In the genomic region with DNA sequence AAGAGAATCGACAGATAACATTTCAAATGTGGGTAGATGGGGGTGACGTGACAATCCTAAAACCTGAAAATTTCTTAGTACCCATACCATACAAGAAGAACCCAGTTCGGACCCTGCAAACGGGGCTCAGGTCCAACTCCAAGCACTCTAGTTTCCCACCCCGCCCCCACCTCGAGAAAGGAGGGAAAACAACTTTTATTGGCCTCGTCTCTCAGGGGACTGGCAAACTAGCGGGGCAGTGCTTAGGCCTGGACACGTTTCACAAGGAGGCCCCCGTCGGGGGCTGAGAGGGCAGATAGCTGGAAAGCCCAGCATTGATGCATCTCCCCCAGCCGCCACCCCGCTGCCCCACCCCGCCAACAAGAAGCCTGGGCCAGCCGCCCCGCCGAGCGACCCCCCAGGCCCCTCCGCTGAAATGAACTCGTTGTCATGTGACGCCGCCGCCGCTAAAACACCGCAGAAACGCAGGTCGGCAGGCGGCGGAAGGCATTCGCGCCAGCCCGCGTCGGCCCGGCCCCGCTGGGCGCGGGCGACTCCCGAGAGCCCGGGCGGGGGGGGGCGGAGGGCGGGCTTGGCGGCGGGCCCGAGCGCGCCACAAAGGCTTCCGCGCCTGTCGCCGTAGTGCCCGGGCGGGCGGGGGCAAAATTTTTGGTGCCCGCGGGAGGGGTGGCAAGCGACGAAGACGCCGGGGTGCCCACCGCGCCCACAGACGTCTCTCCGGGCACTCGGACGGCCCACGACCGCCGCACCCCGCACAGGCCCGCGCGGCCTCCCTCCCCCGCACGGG, we compare ENCODE assay signal across 1 cellular context.
TF ChIP-seq lines count a peak whose summit lies in the region.

No MANE protein-coding gene starts in this region.

TF ChIP-seq in K562, 482 proteins besides CTCF, POLR2A, EP300 and RAD21 (continued from another document and continues in another):
- TF ChIP-seq, protein P1, sequence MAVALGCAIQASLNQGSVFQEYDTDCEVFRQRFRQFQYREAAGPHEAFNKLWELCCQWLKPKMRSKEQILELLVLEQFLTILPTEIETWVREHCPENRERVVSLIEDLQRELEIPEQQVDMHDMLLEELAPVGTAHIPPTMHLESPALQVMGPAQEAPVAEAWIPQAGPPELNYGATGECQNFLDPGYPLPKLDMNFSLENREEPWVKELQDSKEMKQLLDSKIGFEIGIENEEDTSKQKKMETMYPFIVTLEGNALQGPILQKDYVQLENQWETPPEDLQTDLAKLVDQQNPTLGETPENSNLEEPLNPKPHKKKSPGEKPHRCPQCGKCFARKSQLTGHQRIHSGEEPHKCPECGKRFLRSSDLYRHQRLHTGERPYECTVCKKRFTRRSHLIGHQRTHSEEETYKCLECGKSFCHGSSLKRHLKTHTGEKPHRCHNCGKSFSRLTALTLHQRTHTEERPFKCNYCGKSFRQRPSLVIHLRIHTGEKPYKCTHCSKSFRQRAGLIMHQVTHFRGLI (CRISPR knock-in tag; IDR thresholded peaks at IDR 0.05): no peak
- TF ChIP-seq E2F3 (CRISPR knock-in tag; IDR thresholded peaks at IDR 0.05): no peak
- TF ChIP-seq ZBTB1 (CRISPR knock-in tag; IDR thresholded peaks at IDR 0.05; ENCODE audit: borderline replicate concordance, low read depth): no peak
- 0 out of 2 replicates have a peak, but pooled peaks have one; percentile 59 for TF ChIP-seq RB1 (IDR thresholded peaks at IDR 0.05; ENCODE audit: low read depth)
- TF ChIP-seq PHB (CRISPR knock-in tag; IDR thresholded peaks at IDR 0.05): no peak
- peak; percentile 13 for TF ChIP-seq TAF9B (IDR thresholded peaks at IDR 0.05; ENCODE audit: partially characterized antibody)
- TF ChIP-seq SRSF3 (IDR thresholded peaks at IDR 0.05; ENCODE audit: insufficient read depth, low read length): no peak
- TF ChIP-seq MGA (IDR thresholded peaks at IDR 0.05): peak; percentile 75
- TF ChIP-seq, protein P2, sequence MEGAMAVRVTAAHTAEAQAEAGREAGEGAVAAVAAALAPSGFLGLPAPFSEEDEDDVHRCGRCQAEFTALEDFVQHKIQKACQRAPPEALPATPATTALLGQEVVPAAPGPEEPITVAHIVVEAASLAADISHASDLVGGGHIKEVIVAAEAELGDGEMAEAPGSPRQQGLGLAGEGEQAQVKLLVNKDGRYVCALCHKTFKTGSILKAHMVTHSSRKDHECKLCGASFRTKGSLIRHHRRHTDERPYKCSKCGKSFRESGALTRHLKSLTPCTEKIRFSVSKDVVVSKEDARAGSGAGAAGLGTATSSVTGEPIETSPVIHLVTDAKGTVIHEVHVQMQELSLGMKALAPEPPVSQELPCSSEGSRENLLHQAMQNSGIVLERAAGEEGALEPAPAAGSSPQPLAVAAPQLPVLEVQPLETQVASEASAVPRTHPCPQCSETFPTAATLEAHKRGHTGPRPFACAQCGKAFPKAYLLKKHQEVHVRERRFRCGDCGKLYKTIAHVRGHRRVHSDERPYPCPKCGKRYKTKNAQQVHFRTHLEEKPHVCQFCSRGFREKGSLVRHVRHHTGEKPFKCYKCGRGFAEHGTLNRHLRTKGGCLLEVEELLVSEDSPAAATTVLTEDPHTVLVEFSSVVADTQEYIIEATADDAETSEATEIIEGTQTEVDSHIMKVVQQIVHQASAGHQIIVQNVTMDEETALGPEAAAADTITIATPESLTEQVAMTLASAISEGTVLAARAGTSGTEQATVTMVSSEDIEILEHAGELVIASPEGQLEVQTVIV (CRISPR knock-in tag; IDR thresholded peaks at IDR 0.05; ENCODE audit: borderline replicate concordance): no peak
- TF ChIP-seq NCOR1 (IDR thresholded peaks at IDR 0.05): no peak
- TF ChIP-seq RHOXF2B (CRISPR knock-in tag; conservative IDR thresholded peaks at IDR 0.05): no peak
- TF ChIP-seq ZSCAN29 (IDR thresholded peaks at IDR 0.05): no peak
- TF ChIP-seq ZFX (CRISPR knock-in tag; IDR thresholded peaks at IDR 0.05): peak; percentile 75
- no peak for TF ChIP-seq ESRRB (CRISPR knock-in tag; IDR thresholded peaks at IDR 0.05; ENCODE audit: borderline replicate concordance)
- no peak for TF ChIP-seq NCOA2 (IDR thresholded peaks at IDR 0.05; ENCODE audit: partially characterized antibody in 2 of 2)
- no peak for TF ChIP-seq ZNF644 (tag; IDR thresholded peaks at IDR 0.05; ENCODE audit: low read depth)
- TF ChIP-seq TCF7L2 (IDR thresholded peaks at IDR 0.05; ENCODE audit: low read depth, low read length): no peak
- TF ChIP-seq ZNF436 (CRISPR knock-in tag; IDR thresholded peaks at IDR 0.05): no peak
- TF ChIP-seq ZNF224 (CRISPR knock-in tag; IDR thresholded peaks at IDR 0.05): no peak
- TF ChIP-seq ATF7 (IDR thresholded peaks at IDR 0.05): no peak
- no peak for TF ChIP-seq TAF15 (IDR thresholded peaks at IDR 0.05; ENCODE audit: low read depth, low read length)
- TF ChIP-seq, protein P3, sequence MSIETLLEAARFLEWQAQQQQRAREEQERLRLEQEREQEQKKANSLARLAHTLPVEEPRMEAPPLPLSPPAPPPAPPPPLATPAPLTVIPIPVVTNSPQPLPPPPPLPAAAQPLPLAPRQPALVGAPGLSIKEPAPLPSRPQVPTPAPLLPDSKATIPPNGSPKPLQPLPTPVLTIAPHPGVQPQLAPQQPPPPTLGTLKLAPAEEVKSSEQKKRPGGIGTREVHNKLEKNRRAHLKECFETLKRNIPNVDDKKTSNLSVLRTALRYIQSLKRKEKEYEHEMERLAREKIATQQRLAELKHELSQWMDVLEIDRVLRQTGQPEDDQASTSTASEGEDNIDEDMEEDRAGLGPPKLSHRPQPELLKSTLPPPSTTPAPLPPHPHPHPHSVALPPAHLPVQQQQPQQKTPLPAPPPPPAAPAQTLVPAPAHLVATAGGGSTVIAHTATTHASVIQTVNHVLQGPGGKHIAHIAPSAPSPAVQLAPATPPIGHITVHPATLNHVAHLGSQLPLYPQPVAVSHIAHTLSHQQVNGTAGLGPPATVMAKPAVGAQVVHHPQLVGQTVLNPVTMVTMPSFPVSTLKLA (conservative IDR thresholded peaks at IDR 0.05): peak; percentile 11 to 17; a peak in 1 of 4 replicates
- TF ChIP-seq ZBTB9 (CRISPR knock-in tag; IDR thresholded peaks at IDR 0.05): no peak
- TF ChIP-seq BCOR (IDR thresholded peaks at IDR 0.05): no peak
- TF ChIP-seq MLLT1 (IDR thresholded peaks at IDR 0.05): no peak
- no peak for TF ChIP-seq GABPB2 (CRISPR knock-in tag; conservative IDR thresholded peaks at IDR 0.05)
- TF ChIP-seq GTF3C2 (IDR thresholded peaks at IDR 0.05; ENCODE audit: borderline replicate concordance, extremely low read depth, insufficient read length): no peak
- no peak for TF ChIP-seq WHSC1 (IDR thresholded peaks at IDR 0.05; ENCODE audit: low read length)
- TF ChIP-seq NCOA1 (IDR thresholded peaks at IDR 0.05; ENCODE audit: low read depth): no peak
